ENCODE assay signal across 1 cellular context in the genomic region with DNA sequence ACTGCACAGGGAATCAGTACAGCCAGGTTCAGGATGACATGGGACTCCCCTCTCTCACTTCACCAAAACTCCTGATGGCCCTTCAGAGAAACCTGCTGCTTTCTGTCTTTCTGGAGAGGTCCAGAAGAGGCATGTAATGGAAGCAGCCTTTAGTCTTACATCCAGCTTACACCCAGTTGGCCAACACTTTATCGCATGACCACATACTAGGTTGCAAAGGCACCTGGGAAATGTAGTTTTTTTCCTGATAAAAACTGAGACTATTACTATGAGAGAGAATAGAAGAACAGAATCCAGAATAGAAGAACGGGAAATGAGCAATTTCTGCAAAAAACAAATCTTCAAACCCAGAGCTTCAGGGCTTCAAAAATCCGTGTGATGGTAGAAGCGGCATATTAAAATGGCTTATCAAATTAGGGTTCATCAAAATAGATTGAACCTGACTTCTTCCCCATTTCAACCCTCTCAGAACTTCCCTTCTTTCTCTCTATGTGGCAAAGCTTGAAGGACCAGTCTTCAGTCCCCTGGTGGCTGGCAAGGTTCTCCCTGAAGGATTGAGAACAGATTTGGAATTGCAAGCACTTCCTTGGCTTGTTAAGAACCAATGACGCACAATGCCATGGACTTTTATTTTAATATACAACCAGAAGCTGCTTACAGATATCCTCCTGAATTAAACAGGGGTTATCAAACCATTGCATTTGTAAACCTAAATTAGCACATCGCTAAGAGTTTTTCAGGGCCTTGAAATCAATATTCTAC.
TF ChIP-seq lines count a peak whose summit lies in the region.

No MANE protein-coding gene starts in this region.

TF ChIP-seq in GM23338, 12 proteins besides CTCF, POLR2A, EP300 and RAD21 (continued from another document):
- no peak for TF ChIP-seq ZNF462 (CRISPR knock-in tag; IDR thresholded peaks at IDR 0.05)
- no peak for TF ChIP-seq ZNF331 (CRISPR knock-in tag; IDR thresholded peaks at IDR 0.05; ENCODE audit: low read depth)
- no peak for TF ChIP-seq STAT1 (IDR thresholded peaks at IDR 0.05; ENCODE audit: unreplicated experiment)
